In the genomic region with DNA sequence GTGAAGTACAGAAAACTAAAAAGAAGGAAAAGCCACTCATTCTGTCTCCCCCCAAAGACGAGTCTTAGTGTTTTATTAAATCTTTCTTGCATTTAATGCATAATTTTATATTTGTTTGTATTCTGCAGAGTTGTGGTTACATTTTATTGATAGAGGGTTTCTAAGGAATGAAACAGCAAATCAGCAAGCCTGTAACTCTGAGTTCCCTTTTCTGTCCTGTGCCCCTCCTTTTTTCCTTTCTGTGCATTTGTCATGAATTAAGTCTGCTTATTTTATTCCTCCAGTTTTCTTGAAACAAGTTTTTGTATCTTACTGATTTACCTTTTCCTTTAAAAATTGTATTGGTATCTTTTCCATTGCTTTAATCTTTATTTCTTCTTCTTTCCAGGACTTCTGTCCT, we compare ENCODE assay signal across 18 cellular contexts.
A peak's percentile ranks its signal among the peaks of the same experiment; 100 is the strongest.
DNase-seq lines count a peak whose midpoint lies in the region; ATAC-seq, FAIRE-seq and TF ChIP-seq lines count a peak whose summit lies in the region.
"Had no signal": no experiment of that assay in that cellular context is flagged by ENCODE, and none has a peak within 500 bp of the region (broad histone marks: within the 10 kb centered on the region; RNA-seq: fewer than 3 reads in every experiment).

No MANE protein-coding gene starts in this region.

- peak overlapping the region; percentile 69; a peak in 5 of 6 replicates for H3K27ac ChIP-seq in A549
- H3K27ac ChIP-seq: KMS-11, PC-9 had no signal

- no peaks in the 10 kb centered on the region for H3K9me3 ChIP-seq in A549
- H3K9me3 ChIP-seq: MG63 had no signal

- peak overlapping the region; percentile 64 for H3K4me2 ChIP-seq in A549
- H3K4me2 ChIP-seq: KMS-11, PC-9 had no signal

- no peak for TF ChIP-seq RAD21 in A549 (conservative IDR thresholded peaks at IDR 0.05 in 1 of 2, IDR thresholded peaks at IDR 0.05 in 1 of 2)

- POLR2A ChIA-PET in A549 (lab: Yijun Ruan, JAX): no interaction called here

- no peak for ATAC-seq in A549
- ATAC-seq in HG03097 (IDR thresholded peaks at IDR 0.05; ENCODE audit: low FRiP score, unreplicated experiment): no peak
- ATAC-seq in HG02973 (IDR thresholded peaks at IDR 0.05; ENCODE audit: unreplicated experiment): no peak

- WGBS in A549 (ENCODE audit: missing lambda C conversion rate): 81% methylated on average over 1 of the region's 1 CpG

- peaks cover 56% of the 10 kb centered on the region for H3K4me1 ChIP-seq in A549

- H3K4me3 ChIP-seq in A549: no peak overlapping the region
- H3K4me3 ChIP-seq: MG63, PC-9 had no signal

- FAIRE-seq in A549 (lab: Jason Lieb, UNC): peak; percentile 73
- FAIRE-seq: G401.6, GM19239 had no signal

- TF ChIP-seq CTCF in A549 (IDR thresholded peaks at IDR 0.05): no peak

- DNase-seq in A549 (ENCODE audit: low read depth in 1 of 2, low spot score in 1 of 2) (no peak), M059J (ENCODE audit: low read depth) (peak; percentile 33), OCI-M1 (lab: John Stamatoyannopoulos, UW) (peak; percentile 49), fibroblast of peridontal ligament (ENCODE audit: extremely low read depth) (peak; percentile 73), nucleus accumbens (lab: John Stamatoyannopoulos, UW) (no peak), activated gamma-delta T cell (lab: John Stamatoyannopoulos, UW) (no peak)
- DNase-seq: CD4-positive, CD25-positive, alpha-beta regulatory T cell; DMS79; MG63; NCI-H1436; NCI-H2029 treated with DMSO at 0.1 percent for 48 hours; NCI-H510A treated with DMSO at 0.1 percent for 48 hours; PC-9 had no signal

- TF ChIP-seq EP300 in A549 (IDR thresholded peaks at IDR 0.05): no peak

- no peak for TF ChIP-seq POLR2A in A549 (IDR thresholded peaks at IDR 0.05; ENCODE audit: low read length)

- CTCF ChIA-PET in A549 (lab: Yijun Ruan, JAX): no interaction called here

TF ChIP-seq in A549, 52 proteins besides CTCF, POLR2A, EP300 and RAD21:
- no peak for TF ChIP-seq KDM5A (IDR thresholded peaks at IDR 0.05)
- TF ChIP-seq SMC3 (IDR thresholded peaks at IDR 0.05): no peak
- TF ChIP-seq ZSCAN20 (CRISPR knock-in tag; IDR thresholded peaks at IDR 0.05): no peak
- no peak for TF ChIP-seq HOXB13 (CRISPR knock-in tag; IDR thresholded peaks at IDR 0.05; ENCODE audit: low read depth)
- TF ChIP-seq NFE2L2 (conservative IDR thresholded peaks at IDR 0.05; ENCODE audit: low read length): no peak
- no peak for TF ChIP-seq ZC3H11A (IDR thresholded peaks at IDR 0.05)
- TF ChIP-seq NR3C1 (IDR thresholded peaks at IDR 0.05): no peak
- TF ChIP-seq GATA3 (IDR thresholded peaks at IDR 0.05; ENCODE audit: borderline replicate concordance): no peak
- TF ChIP-seq HES2 (IDR thresholded peaks at IDR 0.05): no peak
- no peak for TF ChIP-seq JUN (IDR thresholded peaks at IDR 0.05)
- TF ChIP-seq CEBPB (IDR thresholded peaks at IDR 0.05): no peak
- no peak for TF ChIP-seq HOXA7 (CRISPR knock-in tag; IDR thresholded peaks at IDR 0.05)
- TF ChIP-seq PHF8 (IDR thresholded peaks at IDR 0.05; ENCODE audit: borderline replicate concordance, low read depth): no peak
- TF ChIP-seq, protein P1, sequence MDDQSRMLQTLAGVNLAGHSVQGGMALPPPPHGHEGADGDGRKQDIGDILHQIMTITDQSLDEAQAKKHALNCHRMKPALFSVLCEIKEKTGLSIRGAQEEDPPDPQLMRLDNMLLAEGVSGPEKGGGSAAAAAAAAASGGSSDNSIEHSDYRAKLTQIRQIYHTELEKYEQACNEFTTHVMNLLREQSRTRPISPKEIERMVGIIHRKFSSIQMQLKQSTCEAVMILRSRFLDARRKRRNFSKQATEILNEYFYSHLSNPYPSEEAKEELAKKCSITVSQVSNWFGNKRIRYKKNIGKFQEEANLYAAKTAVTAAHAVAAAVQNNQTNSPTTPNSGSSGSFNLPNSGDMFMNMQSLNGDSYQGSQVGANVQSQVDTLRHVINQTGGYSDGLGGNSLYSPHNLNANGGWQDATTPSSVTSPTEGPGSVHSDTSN (IDR thresholded peaks at IDR 0.05): no peak
- no peak for TF ChIP-seq KDM1A (IDR thresholded peaks at IDR 0.05; ENCODE audit: low read depth)
- TF ChIP-seq BHLHE40 (IDR thresholded peaks at IDR 0.05; ENCODE audit: low read depth, low read length): no peak
- TF ChIP-seq MYC (IDR thresholded peaks at IDR 0.05; ENCODE audit: borderline replicate concordance, low read length): no peak
TF ChIP-seq in A549: peak in this region for 0.

Comparison
In these comparisons a context has a peak if more than half of its experiments do, and no peak if none do; other contexts are left out.
1. DNase-seq: peak in M059J (single experiment), OCI-M1 (single experiment) and fibroblast of peridontal ligament (single experiment); none in A549 (0 of 2), nucleus accumbens (0 of 56) and activated gamma-delta T cell (single experiment).